Comparison of ENCODE assay signal across 15 cellular contexts in genomic region chr15:33735143-33735542, GRCh38.
"Had no signal": no experiment of that assay in that cellular context is flagged by ENCODE, and none has a peak within 500 bp of the region (broad histone marks: within the 10 kb centered on the region; RNA-seq: fewer than 3 reads in every experiment).

No MANE protein-coding gene starts in this region.

- H3K4me3 ChIP-seq: MG63, PC-9, SJSA1, SK-N-MC had no signal

- H3K9me3 Mint-ChIP-seq: T-cell had no signal

- H3K27ac ChIP-seq: PC-9, RWPE1, SJSA1, SK-N-MC had no signal

- H3K36me3 Mint-ChIP-seq: T-cell had no signal

- H3K27ac Mint-ChIP-seq: T-cell had no signal

- H3K27me3 ChIP-seq: MG63, SJSA1 had no signal

- ATAC-seq: Right ventricle myocardium inferior, T-cell had no signal

- H3K27me3 Mint-ChIP-seq: T-cell had no signal

- H3K4me1 ChIP-seq: SJSA1 had no signal

- H2AFZ ChIP-seq: PC-9 had no signal

- H3K36me3 ChIP-seq: MG63, SJSA1 had no signal

- H3K4me3 Mint-ChIP-seq: T-cell had no signal

- DNase-seq: KG1, MG63, NCI-H1048, NCI-H1436, NCI-H1694, NCI-H187, NCI-H2029 treated with DMSO at 0.1 percent for 48 hours, NCI-H524 treated with DMSO at 0.1 percent for 48 hours, NCI-H774, T-cell had no signal

- H3K4me2 ChIP-seq: PC-9 had no signal

- H3K9me3 ChIP-seq: MG63, SJSA1 had no signal
